ENCODE assay signal across 1 cellular context in genomic region chr2:179449010-179449409, GRCh38.
TF ChIP-seq lines count a peak whose summit lies in the region.

No MANE protein-coding gene starts in this region.

TF ChIP-seq in GM12878, 131 proteins besides CTCF, POLR2A, EP300 and RAD21 (continued from another document):
- TF ChIP-seq, protein P1, sequence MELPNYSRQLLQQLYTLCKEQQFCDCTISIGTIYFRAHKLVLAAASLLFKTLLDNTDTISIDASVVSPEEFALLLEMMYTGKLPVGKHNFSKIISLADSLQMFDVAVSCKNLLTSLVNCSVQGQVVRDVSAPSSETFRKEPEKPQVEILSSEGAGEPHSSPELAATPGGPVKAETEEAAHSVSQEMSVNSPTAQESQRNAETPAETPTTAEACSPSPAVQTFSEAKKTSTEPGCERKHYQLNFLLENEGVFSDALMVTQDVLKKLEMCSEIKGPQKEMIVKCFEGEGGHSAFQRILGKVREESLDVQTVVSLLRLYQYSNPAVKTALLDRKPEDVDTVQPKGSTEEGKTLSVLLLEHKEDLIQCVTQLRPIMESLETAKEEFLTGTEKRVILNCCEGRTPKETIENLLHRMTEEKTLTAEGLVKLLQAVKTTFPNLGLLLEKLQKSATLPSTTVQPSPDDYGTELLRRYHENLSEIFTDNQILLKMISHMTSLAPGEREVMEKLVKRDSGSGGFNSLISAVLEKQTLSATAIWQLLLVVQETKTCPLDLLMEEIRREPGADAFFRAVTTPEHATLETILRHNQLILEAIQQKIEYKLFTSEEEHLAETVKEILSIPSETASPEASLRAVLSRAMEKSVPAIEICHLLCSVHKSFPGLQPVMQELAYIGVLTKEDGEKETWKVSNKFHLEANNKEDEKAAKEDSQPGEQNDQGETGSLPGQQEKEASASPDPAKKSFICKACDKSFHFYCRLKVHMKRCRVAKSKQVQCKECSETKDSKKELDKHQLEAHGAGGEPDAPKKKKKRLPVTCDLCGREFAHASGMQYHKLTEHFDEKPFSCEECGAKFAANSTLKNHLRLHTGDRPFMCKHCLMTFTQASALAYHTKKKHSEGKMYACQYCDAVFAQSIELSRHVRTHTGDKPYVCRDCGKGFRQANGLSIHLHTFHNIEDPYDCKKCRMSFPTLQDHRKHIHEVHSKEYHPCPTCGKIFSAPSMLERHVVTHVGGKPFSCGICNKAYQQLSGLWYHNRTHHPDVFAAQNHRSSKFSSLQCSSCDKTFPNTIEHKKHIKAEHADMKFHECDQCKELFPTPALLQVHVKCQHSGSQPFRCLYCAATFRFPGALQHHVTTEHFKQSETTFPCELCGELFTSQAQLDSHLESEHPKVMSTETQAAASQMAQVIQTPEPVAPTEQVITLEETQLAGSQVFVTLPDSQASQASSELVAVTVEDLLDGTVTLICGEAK (IDR thresholded peaks at IDR 0.05; ENCODE audit: borderline replicate concordance): no peak
- no peak for TF ChIP-seq SIN3A (IDR thresholded peaks at IDR 0.05; ENCODE audit: low read depth, low read length)
